17 cellular contexts compared by ENCODE assay signal in the genomic region with DNA sequence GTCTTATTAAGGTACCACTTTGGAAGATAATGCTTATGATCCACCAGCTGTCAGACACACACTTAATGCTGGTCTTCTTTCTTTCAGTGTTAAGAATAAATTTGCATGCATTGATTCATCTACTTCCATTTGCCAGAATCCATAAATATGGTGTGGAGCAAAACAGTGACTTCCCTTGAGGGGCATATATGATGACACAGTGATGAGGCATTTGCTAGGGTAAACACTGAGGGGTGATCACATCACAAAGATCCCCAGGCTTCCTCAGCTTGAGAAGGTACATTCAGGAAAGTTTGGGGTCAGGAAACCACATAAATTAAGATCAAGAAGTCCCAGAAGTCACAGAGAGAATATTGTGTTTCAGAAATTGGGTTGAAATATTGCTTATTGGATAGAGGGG. TPM values are rescaled to one million over a fixed set of nuclear protein-coding genes. Genes with fewer than 3 reads are reported as not detected.
DNase-seq lines count a peak whose midpoint lies in the region; ATAC-seq, FAIRE-seq and TF ChIP-seq lines count a peak whose summit lies in the region.
"Had no signal": no experiment of that assay in that cellular context is flagged by ENCODE, and none has a peak within 500 bp of the region (broad histone marks: within the 10 kb centered on the region; RNA-seq: fewer than 3 reads in every experiment).

No MANE protein-coding gene starts in this region.

- H3K4me3 ChIP-seq in A549 = no peak overlapping the region
- H3K4me3 ChIP-seq in CD4-positive, alpha-beta memory T cell (ENCODE audit: low read length in 2 of 2) = no peak overlapping the region
- H3K4me3 ChIP-seq: BLaER1 treated with 17β-estradiol and CSF1 and Interleukin-3, amounts not matched to agents 10 nM and 100 nM; mucosa of descending colon; sigmoid colon; vagina had no signal

- TF ChIP-seq POLR2A in A549 (IDR thresholded peaks at IDR 0.05; ENCODE audit: low read length) = no peak

- FAIRE-seq in A549 (lab: Jason Lieb, UNC) = peak; percentile 54

- H3K36me3 Mint-ChIP-seq in CD4-positive, alpha-beta memory T cell = peaks cover 56 to 77% of the 10 kb centered on the region in 2 donors

- intact Hi-C loops in CD4-positive, alpha-beta memory T cell (cut with micrococcal nuclease) = no loop called here

- peaks cover 20% of the 10 kb centered on the region for H3K36me3 ChIP-seq in CD4-positive, alpha-beta memory T cell (ENCODE audit: insufficient read depth, low read length)
- H3K36me3 ChIP-seq: sigmoid colon, vagina had no signal

- no peaks in the 10 kb centered on the region for H3K27me3 Mint-ChIP-seq in CD4-positive, alpha-beta memory T cell

- H3K9me3 Mint-ChIP-seq in CD4-positive, alpha-beta memory T cell = peaks cover 0 to 3% (median 0%) of the 10 kb centered on the region in 8 donors

- CTCF ChIA-PET in A549 (lab: Yijun Ruan, JAX) = interaction anchor here (1.3 to 1.5 kb wide), 2 partner anchors 11 to 14 kb away, joined by 4 to 10 read pairs; no protein-coding TSS in a partner anchor
- CTCF ChIA-PET in CD4-positive, alpha-beta memory T cell (lab: Charles Lee; ENCODE audit: partially characterized antibody) = interaction anchor here (1.3 to 1.5 kb wide), 2 partner anchors 11 to 12 kb away, joined by 3 read pairs; no protein-coding TSS in a partner anchor

- H3K9me3 ChIP-seq in A549 = no peaks in the 10 kb centered on the region
- no peaks in the 10 kb centered on the region for H3K9me3 ChIP-seq in CD4-positive, alpha-beta memory T cell (ENCODE audit: control insufficient read depth in 1 of 2, low read length in 2 of 2)
- H3K9me3 ChIP-seq: mucosa of descending colon, sigmoid colon, vagina had no signal

- H3K27ac ChIP-seq in A549 = no peak overlapping the region
- no peak overlapping the region for H3K27ac ChIP-seq in CD4-positive, alpha-beta memory T cell (ENCODE audit: low read depth, low read length)
- H3K27ac ChIP-seq: BLaER1 treated with 17β-estradiol and CSF1 and Interleukin-3, amounts not matched to agents 10 nM and 100 nM; sigmoid colon; vagina had no signal

- peak overlapping the region in 1 of 8 donors; percentile 32 for H3K4me3 Mint-ChIP-seq in CD4-positive, alpha-beta memory T cell

- H3K4me2 ChIP-seq in A549 = no peak overlapping the region
- H3K4me2 ChIP-seq: BLaER1 treated with 17β-estradiol and CSF1 and Interleukin-3, amounts not matched to agents 10 nM and 100 nM had no signal

- no peak for DNase-seq in A549 (ENCODE audit: low read depth in 1 of 2, low spot score in 1 of 2)
- no peak for DNase-seq in CD4-positive, alpha-beta memory T cell
- peak; percentile 27 for DNase-seq in T1000 (lab: John Stamatoyannopoulos, UW)
- DNase-seq in fibroblast of peridontal ligament (ENCODE audit: extremely low read depth) = peak; percentile 37
- no peak for DNase-seq in stimulated activated naive CD4-positive, alpha-beta T cell treated with Interleukin-2 at 50 U/mL for 16 hours (lab: John Stamatoyannopoulos, UW)
- DNase-seq: DMS79 treated with DMSO at 0.1 percent for 48 hours; KG1; mucosa of descending colon; NCI-H1105; SHP77; sigmoid colon; stimulated activated CD4-positive, alpha-beta T cell treated with anti-CD3 and anti-CD28 coated beads, Interleukin-4, amount 100 ng/mL, for 4 hours had no signal

- TF ChIP-seq EP300 in A549 (IDR thresholded peaks at IDR 0.05) = no peak

- H3K27me3 ChIP-seq in CD4-positive, alpha-beta memory T cell (ENCODE audit: insufficient read depth, low read length) = no peaks in the 10 kb centered on the region
- H3K27me3 ChIP-seq: BLaER1 treated with 17β-estradiol and CSF1 and Interleukin-3, amounts not matched to agents 10 nM and 100 nM; sigmoid colon; vagina had no signal

- no peak for TF ChIP-seq CTCF in A549 (IDR thresholded peaks at IDR 0.05)

- peak overlapping the region in 6 of 7 donors; percentile 4 to 72 (median 24) for H3K27ac Mint-ChIP-seq in CD4-positive, alpha-beta memory T cell

- POLR2A ChIA-PET in A549 (lab: Yijun Ruan, JAX) = no interaction called here
- POLR2A ChIA-PET in CD4-positive, alpha-beta memory T cell (lab: Charles Lee; ENCODE audit: partially characterized antibody) = interaction anchor here (1.1 kb wide), 1 partner anchor 11 kb away, joined by 3 read pairs; no protein-coding TSS in a partner anchor

- H3K4me1 ChIP-seq in A549 = peaks cover 27% of the 10 kb centered on the region
- peaks cover 48% of the 10 kb centered on the region for H3K4me1 ChIP-seq in CD4-positive, alpha-beta memory T cell (ENCODE audit: insufficient read depth, low read length)
- H3K4me1 ChIP-seq: sigmoid colon, vagina had no signal

- ATAC-seq in A549 (0 out of 6 replicates have a peak, but pooled peaks of 1 of the 2 experiments have one; percentile 34), HG03039 (IDR thresholded peaks at IDR 0.05; ENCODE audit: unreplicated experiment) (no peak), GM18519 (IDR thresholded peaks at IDR 0.05; ENCODE audit: low FRiP score, unreplicated experiment) (no peak)
- ATAC-seq: mucosa of descending colon had no signal

- peaks cover 45 to 65% (median 57%) of the 10 kb centered on the region in 4 donors for H3K4me1 Mint-ChIP-seq in CD4-positive, alpha-beta memory T cell

- TF ChIP-seq RAD21 in A549 (conservative IDR thresholded peaks at IDR 0.05 in 1 of 2, IDR thresholded peaks at IDR 0.05 in 1 of 2) = no peak

TF ChIP-seq in A549, 52 proteins besides CTCF, POLR2A, EP300 and RAD21:
- TF ChIP-seq BCL3 (IDR thresholded peaks at IDR 0.05) (no peak), CEBPB (IDR thresholded peaks at IDR 0.05) (no peak), NFE2L2 (conservative IDR thresholded peaks at IDR 0.05; ENCODE audit: low read length) (no peak), HDAC2 (IDR thresholded peaks at IDR 0.05) (no peak), CHD4 (IDR thresholded peaks at IDR 0.05; ENCODE audit: borderline replicate concordance) (no peak), ZSCAN20 (CRISPR knock-in tag; IDR thresholded peaks at IDR 0.05) (no peak), BHLHE40 (IDR thresholded peaks at IDR 0.05; ENCODE audit: low read depth, low read length) (no peak), RCOR1 (IDR thresholded peaks at IDR 0.05; ENCODE audit: low read depth, low read length) (no peak), HES2 (IDR thresholded peaks at IDR 0.05) (no peak), ELK1 (IDR thresholded peaks at IDR 0.05; ENCODE audit: low read depth, low read length) (no peak), FOSB (CRISPR knock-in tag; IDR thresholded peaks at IDR 0.05) (no peak), EHMT2 (IDR thresholded peaks at IDR 0.05; ENCODE audit: low read depth) (no peak), SMC3 (IDR thresholded peaks at IDR 0.05) (no peak), ZFP36 (IDR thresholded peaks at IDR 0.05; ENCODE audit: borderline replicate concordance, partially characterized antibody) (no peak)

RNA-seq across cellular contexts. Expression of gene ZBED2, which starts 9.9 kb away (rescaled TPM):
- polyA plus RNA-seq in A549 (2011; rRNA removed) (0.48 and 0.63 TPM in 2 replicates), A549 (2017; fragmentation: RNase III; extraction: RNeasy Plus Mini Kit Qiagen cat#74134 plus additional on column Dnase treatment) (1.1 to 1.9 TPM (median 1.8 TPM) in 3 replicates)
- 0.20 and 0.23 TPM in 2 replicates for polyA plus RNA-seq in A549 (2012; cell fraction: cytosol; rRNA removed)
- polyA plus RNA-seq in A549 (2012; cell fraction: nucleus; rRNA removed) = 0.17 and 0.31 TPM in 2 replicates
- polyA minus RNA-seq in A549 (2011; rRNA and poly(A)+ RNA removed) = 0.25 and 0.29 TPM in 2 replicates
- total RNA-seq in CD4-positive, alpha-beta memory T cell = under 1 TPM in 1 of 2 experiments, not detected in 1; 0.19 TPM
- polyA plus RNA-seq in CD4-positive, alpha-beta memory T cell = 1 to 10 TPM in 1 of 2 donors, not detected in 1; 1.4 TPM
- total RNA-seq: mucosa of descending colon, osteocyte, sigmoid colon had no signal

Comparison
In these comparisons a context has a peak if more than half of its experiments do, and no peak if none do; other contexts are left out.
1. DNase-seq: peak in T1000 (single experiment) and fibroblast of peridontal ligament (single experiment); none in A549 (0 of 2), CD4-positive, alpha-beta memory T cell (0 of 5) and stimulated activated naive CD4-positive, alpha-beta T cell treated with Interleukin-2 at 50 U/mL for 16 hours (single experiment).